ENCODE assay signal across 29 cellular contexts in genomic region chr12:132169376-132169775, GRCh38. TPM values are rescaled to one million over a fixed set of nuclear protein-coding genes. Genes with fewer than 3 reads are reported as not detected.
DNase-seq lines count a peak whose midpoint lies in the region; ATAC-seq, FAIRE-seq and TF ChIP-seq lines count a peak whose summit lies in the region.
"Had no signal": no experiment of that assay in that cellular context is flagged by ENCODE, and none has a peak within 500 bp of the region (broad histone marks: within the 10 kb centered on the region; RNA-seq: fewer than 3 reads in every experiment).

No MANE protein-coding gene starts in this region.

- peaks cover 3% of the 10 kb centered on the region for H3K9me3 Mint-ChIP-seq in astrocyte (ENCODE audit: unreplicated experiment)
- H3K9me3 Mint-ChIP-seq in Calu3 (ENCODE audit: low read depth, unreplicated experiment), result peaks cover 4% of the 10 kb centered on the region
- H3K9me3 Mint-ChIP-seq: central memory CD8-positive, alpha-beta T cell had no signal

- 0 out of 2 replicates have a peak overlapping the region, but pooled peaks have one; percentile 6 for H3K9ac ChIP-seq in GM23248
- H3K9ac ChIP-seq in astrocyte (ENCODE audit: low read length), result no peak overlapping the region

- H3K79me2 ChIP-seq in GM23248 (ENCODE audit: insufficient read depth), result no peaks in the 10 kb centered on the region
- H3K79me2 ChIP-seq in astrocyte (ENCODE audit: insufficient read depth, low read length), result no peaks in the 10 kb centered on the region

- in situ Hi-C loops in GM23248 (cut with MboI), result loop anchor here (25.0 kb wide), 1 partner anchor 443 kb away; the partner anchor contains the start of genes LRCOL1 and P2RX2

- no peaks in the 10 kb centered on the region for H3K9me2 ChIP-seq in GM23248 (ENCODE audit: insufficient read depth)

- H3K4me2 ChIP-seq in GM23248 (ENCODE audit: unreplicated experiment) (no peak overlapping the region), astrocyte (ENCODE audit: low read length) (peak overlapping the region; percentile 11)
- H3K4me2 ChIP-seq: A549, PC-9 had no signal

- H3F3A ChIP-seq in GM23248 (ENCODE audit: insufficient read depth), result 0 out of 2 replicates have a peak, but pooled peaks cover 6% of the 10 kb centered on the region

- peaks cover 10% of the 10 kb centered on the region; the same call in 1 of the 2 replicates for H3K4me1 ChIP-seq in GM23248 (ENCODE audit: insufficient read depth)
- peaks cover 10% of the 10 kb centered on the region for H3K4me1 ChIP-seq in astrocyte (ENCODE audit: insufficient read depth, low read length)
- H3K4me1 ChIP-seq: A549 had no signal

- H4K20me1 ChIP-seq in GM23248 (ENCODE audit: insufficient read depth) (no peaks in the 10 kb centered on the region), astrocyte (ENCODE audit: insufficient read depth, low read length) (no peaks in the 10 kb centered on the region)

- CTCF ChIA-PET in Calu3 (lab: Charles Lee), result no interaction called here

- H3K27ac ChIP-seq in GM23248 (no peak overlapping the region), astrocyte (ENCODE audit: low read depth, low read length) (no peak overlapping the region)
- H3K27ac ChIP-seq: A549, PC-9, skin epidermis had no signal

- DNase-seq in activated naive CD4-positive, alpha-beta T cell treated with anti-CD3 and anti-CD28 coated beads, Interleukin-2, amount 50 U/mL, for 16 hours, result peak; percentile 8
- no peak for DNase-seq in activated naive CD4-positive, alpha-beta T cell (lab: John Stamatoyannopoulos, UW)
- DNase-seq in GM23248 (no peak), astrocyte (ENCODE audit: low read depth) (no peak), posterior vena cava (ENCODE audit: low spot score) (peak; percentile 80), GM19240 (ENCODE audit: insufficient read length, low spot score) (no peak), Calu3 (no peak)
- DNase-seq: activated CD4-positive, alpha-beta memory T cell treated with anti-CD3 and anti-CD28 coated beads, Interleukin-2, amount 10 ng/mL, durations not matched to agents 7 days and 5 days; activated CD8-positive, alpha-beta memory T cell treated with anti-CD3 and anti-CD28 coated beads, Interleukin-2, amount 50 U/mL, for 4 hours; activated naive CD4-positive, alpha-beta T cell treated with Interleukin-2 at 50 U/mL for 16 hours; erythroblast; islet precursor cell; KG1; NCI-H1092 treated with DMSO at 0.1 percent for 48 hours; NCI-H2171 treated with DMSO at 0.1 percent for 48 hours; NCI-H524; occipital lobe; PC-9; SIG-M5; stimulated activated naive CD4-positive, alpha-beta T cell had no signal

- no peak overlapping the region for H3K4me3 Mint-ChIP-seq in astrocyte (ENCODE audit: unreplicated experiment)
- no peak overlapping the region for H3K4me3 Mint-ChIP-seq in Calu3 (ENCODE audit: low read depth, unreplicated experiment)
- H3K4me3 Mint-ChIP-seq: activated CD4-positive, alpha-beta memory T cell treated with anti-CD3 and anti-CD28 coated beads, Interleukin-2, amount 10 ng/mL, durations not matched to agents 7 days and 5 days; central memory CD8-positive, alpha-beta T cell; dendritic cell treated with granulocyte-macrophage colony-stimulating factor and Interleukin-4, amounts not matched to agents 40 ng/mL and 50 ng/mL, for 4 days; naive thymus-derived CD8-positive, alpha-beta T cell; T-helper 2 cell treated with Interferon-gamma antibody and Interleukin-4, amounts not matched to agents 5 μg/mL and 100 μg/mL, for 36 hours had no signal

- H3K27ac Mint-ChIP-seq in astrocyte (ENCODE audit: unreplicated experiment) (no peak overlapping the region), Calu3 (ENCODE audit: unreplicated experiment) (no peak overlapping the region)
- H3K27ac Mint-ChIP-seq: activated CD4-positive, alpha-beta memory T cell treated with anti-CD3 and anti-CD28 coated beads, Interleukin-2, amount 10 ng/mL, durations not matched to agents 7 days and 5 days; dendritic cell treated with granulocyte-macrophage colony-stimulating factor and Interleukin-4, amounts not matched to agents 40 ng/mL and 50 ng/mL, for 4 days; naive thymus-derived CD8-positive, alpha-beta T cell; T-helper 2 cell treated with Interferon-gamma antibody and Interleukin-4, amounts not matched to agents 5 μg/mL and 100 μg/mL, for 36 hours had no signal

- no peak for ATAC-seq in HG02981 (IDR thresholded peaks at IDR 0.05; ENCODE audit: unreplicated experiment)
- ATAC-seq: naive thymus-derived CD8-positive, alpha-beta T cell had no signal

- H3K36me3 Mint-ChIP-seq in astrocyte (ENCODE audit: low read depth, unreplicated experiment) (no peaks in the 10 kb centered on the region), Calu3 (ENCODE audit: insufficient read depth, unreplicated experiment) (peaks cover 12% of the 10 kb centered on the region)
- H3K36me3 Mint-ChIP-seq: naive thymus-derived CD8-positive, alpha-beta T cell had no signal

- H3K27me3 ChIP-seq in GM23248 (replicated peaks; ENCODE audit: insufficient read depth) (peaks cover 3% of the 10 kb centered on the region; the same call in 1 of the 2 replicates), astrocyte (ENCODE audit: insufficient read depth, low read length) (peaks cover 7% of the 10 kb centered on the region)

- TF ChIP-seq CTCF in astrocyte (IDR thresholded peaks at IDR 0.05; ENCODE audit: insufficient read depth, low read depth, low read length) (no peak), Calu3 (IDR thresholded peaks at IDR 0.05; ENCODE audit: unreplicated experiment) (no peak)

- H3K4me1 Mint-ChIP-seq in astrocyte (ENCODE audit: low read depth, unreplicated experiment) (no peaks in the 10 kb centered on the region), Calu3 (ENCODE audit: low read depth, unreplicated experiment) (peaks cover 2% of the 10 kb centered on the region)

- H3K36me3 ChIP-seq in GM23248 (ENCODE audit: low read depth), result no peaks in the 10 kb centered on the region
- H3K36me3 ChIP-seq in astrocyte (ENCODE audit: insufficient read depth, low read length), result no peaks in the 10 kb centered on the region

- BruUV-seq in Calu3 (replicated peaks; lab: Mats Ljungman, UMichigan), result no TSS peak

- WGBS in GM23248 (ENCODE audit: low coverage in 1 of 2, low lambda C conversion rate in 2 of 2, missing lambda C conversion rate in 2 of 2), 2 experiments, result 68 to 81% methylated on average over 11 of the region's 17 CpGs

- H3K4me3 ChIP-seq in GM23248, result no peak overlapping the region
- H3K4me3 ChIP-seq in astrocyte (ENCODE audit: insufficient read depth, low read depth, low read length), result no peak overlapping the region
- H3K4me3 ChIP-seq: A549, PC-9, skin epidermis had no signal

- no peak for FAIRE-seq in astrocyte (lab: Jason Lieb, UNC)
- FAIRE-seq: A549, G401.6, HTR-8/SVneo had no signal

- peaks cover 44% of the 10 kb centered on the region for H3K27me3 Mint-ChIP-seq in astrocyte (ENCODE audit: low read depth, unreplicated experiment)
- H3K27me3 Mint-ChIP-seq in Calu3 (ENCODE audit: unreplicated experiment), result peaks cover 88% of the 10 kb centered on the region

- H3K9me3 ChIP-seq in GM23248 (ENCODE audit: low read depth) (no peaks in the 10 kb centered on the region), astrocyte (ENCODE audit: insufficient read depth, low read depth, low read length) (peaks cover 6% of the 10 kb centered on the region)
- H3K9me3 ChIP-seq: A549 had no signal

- intact Hi-C loops in posterior vena cava (cut with DNase I), result no loop called here
- intact Hi-C loops in Calu3 (cut with micrococcal nuclease; ENCODE audit: unreplicated experiment), result no loop called here

- no peak overlapping the region for H2AFZ ChIP-seq in GM23248
- H2AFZ ChIP-seq in astrocyte (ENCODE audit: low read depth, low read length), result no peak overlapping the region
- H2AFZ ChIP-seq: PC-9 had no signal

RNA-seq across cellular contexts. Expression of gene NOC4L, which starts 25.1 kb away (rescaled TPM):
- total RNA-seq in GM23248 (2014; rRNA removed; shearing (Covaris generic)), result 7.2 and 10.2 TPM in 2 replicates
- 22.7 and 23.1 TPM in 2 replicates for polyA plus RNA-seq in GM23248 (2016; fragmentation: Nextera tagmentation; extraction: Ambion mirVana)
- total RNA-seq in astrocyte, result 15.7 and 16.5 TPM in 2 replicates
- 10 to 100 TPM; 11.2 to 13.6 TPM for total RNA-seq in posterior vena cava
- 62.5 and 67.3 TPM in 2 replicates for total RNA-seq in Calu3 (2022)

RNA-seq across cellular contexts. Expression of gene DDX51, which starts 25.3 kb away (rescaled TPM):
- total RNA-seq in GM23248 (2014; rRNA removed; shearing (Covaris generic)), result 7.5 and 8.2 TPM in 2 replicates
- polyA plus RNA-seq in GM23248 (2016; fragmentation: Nextera tagmentation; extraction: Ambion mirVana), result 3.0 and 3.7 TPM in 2 replicates
- 8.2 and 10.2 TPM in 2 replicates for total RNA-seq in astrocyte
- 10 to 100 TPM in 1 of 2 donors, 1 to 10 TPM in 1; 9.7 to 10.2 TPM for total RNA-seq in posterior vena cava
- 46.3 and 48.0 TPM in 2 replicates for total RNA-seq in Calu3 (2022)

Comparison
In these comparisons a context has a peak if more than half of its experiments do, and no peak if none do; other contexts are left out.
1. DNase-seq: peak in activated naive CD4-positive, alpha-beta T cell treated with anti-CD3 and anti-CD28 coated beads, Interleukin-2, amount 50 U/mL, for 16 hours (single experiment) and posterior vena cava (single experiment); none in activated naive CD4-positive, alpha-beta T cell (0 of 4), GM23248 (single experiment), astrocyte (single experiment), GM19240 (single experiment) and Calu3 (single experiment).